ENCODE assay signal across 3 cellular contexts in the genomic region with DNA sequence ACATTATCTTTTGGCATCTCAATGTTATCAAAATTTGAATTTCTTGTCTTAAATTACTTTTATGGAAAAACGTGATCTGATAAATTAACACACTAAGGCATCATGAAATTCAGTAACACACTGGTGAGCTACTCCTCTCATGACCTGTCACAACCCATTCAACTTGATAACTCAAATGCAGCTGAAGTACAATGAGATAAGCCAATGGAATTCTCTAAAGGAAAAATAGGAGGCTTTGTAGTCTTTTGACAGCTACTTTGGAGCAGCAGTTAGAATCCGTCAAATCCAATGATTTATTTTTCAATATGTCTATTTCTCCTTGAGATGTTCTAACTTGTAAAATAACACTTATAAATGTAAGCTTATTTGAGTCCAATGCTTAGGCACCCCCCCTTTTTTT.
"Had no signal": no experiment of that assay in that cellular context is flagged by ENCODE, and none has a peak within 500 bp of the region (broad histone marks: within the 10 kb centered on the region; RNA-seq: fewer than 3 reads in every experiment).

No MANE protein-coding gene starts in this region.

- ATAC-seq: GM12878 had no signal

- H3K4me3 ChIP-seq: GM12878 had no signal

- DNase-seq: GDM1, GF-D8 had no signal
